Comparison of ENCODE assay signal across 29 cellular contexts in genomic region chr1:151867321-151867720, GRCh38. TPM values are rescaled to one million over a fixed set of nuclear protein-coding genes. Genes with fewer than 3 reads are reported as not detected.
DNase-seq lines count a peak whose midpoint lies in the region; ATAC-seq and TF ChIP-seq lines count a peak whose summit lies in the region.
"Had no signal": no experiment of that assay in that cellular context is flagged by ENCODE, and none has a peak within 500 bp of the region (broad histone marks: within the 10 kb centered on the region; RNA-seq: fewer than 3 reads in every experiment).

No MANE protein-coding gene starts in this region.

- TF ChIP-seq CTCF in NB4 (IDR thresholded peaks at IDR 0.05; ENCODE audit: low read depth, low read length) (no peak), choroid plexus epithelial cell (conservative IDR thresholded peaks at IDR 0.05; ENCODE audit: low read depth, low read length) (no peak), osteoblast (IDR thresholded peaks at IDR 0.05; ENCODE audit: extremely low read depth, low read depth, low read length) (no peak)

- H2AFZ ChIP-seq in GM23248 (no peak overlapping the region), osteoblast (ENCODE audit: low read length) (no peak overlapping the region)

- H3K9me2 ChIP-seq in GM23248 (ENCODE audit: insufficient read depth), result no peaks in the 10 kb centered on the region

- DNase-seq in GM23248 (peak; percentile 40), NB4 (ENCODE audit: low read depth) (peak; percentile 27), choroid plexus epithelial cell (ENCODE audit: low read depth) (peak; percentile 31), osteoblast (ENCODE audit: insufficient read length, low spot score, missing footprints) (no peak), A172 (ENCODE audit: low spot score) (no peak), NCI-H748 (lab: John Stamatoyannopoulos, UW; ENCODE audit: unreplicated experiment) (no peak)
- DNase-seq: activated CD4-positive, alpha-beta T cell treated with anti-CD3 and anti-CD28 coated beads, Interleukin-2, amount 50 U/mL, for 1 hour; activated naive CD8-positive, alpha-beta T cell treated with anti-CD3 and anti-CD28 coated beads for 36 hours; caudate nucleus; CD4-positive, alpha-beta memory T cell; naive B cell; NCI-H146; NCI-H510A; NK-92 treated with Interleukin-12 subunit alpha and Interleukin-12 subunit beta, amount 100 ng/mL, for 24 hours; stimulated activated CD4-positive, alpha-beta T cell treated with anti-CD3 and anti-CD28 coated beads, Interleukin-2, amount 100 ng/mL, for 24 hours had no signal

- 56 to 62% methylated on average over 2 of the region's 2 CpGs for WGBS in GM23248 (ENCODE audit: low coverage in 1 of 2, low lambda C conversion rate in 2 of 2, missing lambda C conversion rate in 2 of 2), 2 experiments

- peaks cover 9% of the 10 kb centered on the region for H3K4me1 ChIP-seq in GM23248 (ENCODE audit: insufficient read depth)
- peaks cover 9% of the 10 kb centered on the region for H3K4me1 ChIP-seq in osteoblast (ENCODE audit: insufficient read depth, low read length)
- H3K4me1 ChIP-seq: ascending aorta, vagina had no signal

- H3K79me2 ChIP-seq in GM23248 (ENCODE audit: insufficient read depth), result no peaks in the 10 kb centered on the region
- H3K79me2 ChIP-seq in osteoblast (ENCODE audit: insufficient read depth, low read length), result no peaks in the 10 kb centered on the region

- H3K4me3 ChIP-seq in GM23248 (no peak overlapping the region), NB4 (ENCODE audit: low read depth, low read length) (no peak overlapping the region), choroid plexus epithelial cell (ENCODE audit: low read depth, low read length) (no peak overlapping the region), osteoblast (ENCODE audit: insufficient read depth, low read length) (no peak overlapping the region)
- H3K4me3 ChIP-seq: ascending aorta, MG63, smooth muscle cell, vagina had no signal

- peaks cover 19% of the 10 kb centered on the region for H3F3A ChIP-seq in GM23248 (ENCODE audit: insufficient read depth)

- H3K27ac ChIP-seq in GM23248 (peak overlapping the region; percentile 68), osteoblast (ENCODE audit: low read depth, low read length) (peak overlapping the region; percentile 67)
- H3K27ac ChIP-seq: ascending aorta, vagina, VCaP had no signal

- H4K20me1 ChIP-seq in GM23248 (ENCODE audit: insufficient read depth), result no peaks in the 10 kb centered on the region
- no peaks in the 10 kb centered on the region for H4K20me1 ChIP-seq in osteoblast (ENCODE audit: insufficient read depth, low read length)

- H3K36me3 ChIP-seq in GM23248 (ENCODE audit: low read depth) (no peaks in the 10 kb centered on the region), osteoblast (ENCODE audit: insufficient read depth, low read length) (no peaks in the 10 kb centered on the region)
- H3K36me3 ChIP-seq: ascending aorta, MG63, vagina had no signal

- ATAC-seq in HG03025 (IDR thresholded peaks at IDR 0.05; ENCODE audit: low FRiP score, unreplicated experiment), result no peak
- ATAC-seq: left lobe of liver, SK-N-SH treated with all-trans-retinoic acid at 6 μM for 48 hours had no signal

- H3K4me2 ChIP-seq in GM23248 (ENCODE audit: unreplicated experiment) (no peak overlapping the region), osteoblast (ENCODE audit: insufficient read depth, low read length) (no peak overlapping the region)
- H3K4me2 ChIP-seq: smooth muscle cell had no signal

- H3K9ac ChIP-seq in GM23248, result no peak overlapping the region

- H3K27me3 ChIP-seq in GM23248 (replicated peaks; ENCODE audit: insufficient read depth) (no peaks in the 10 kb centered on the region), osteoblast (ENCODE audit: insufficient read depth, low read length) (peaks cover 5% of the 10 kb centered on the region)
- H3K27me3 ChIP-seq: ascending aorta, MG63, vagina had no signal

- in situ Hi-C loops in GM23248 (cut with MboI), result no loop called here

- no peak for TF ChIP-seq POLR2A in NB4 (IDR thresholded peaks at IDR 0.05; ENCODE audit: extremely low read depth, insufficient read length)

- H3K9me3 ChIP-seq in GM23248 (ENCODE audit: low read depth) (no peaks in the 10 kb centered on the region), osteoblast (ENCODE audit: low read depth, low read length) (no peaks in the 10 kb centered on the region)
- H3K9me3 ChIP-seq: ascending aorta, MG63, vagina had no signal

RNA-seq across cellular contexts. Expression of gene THEM5, which starts 13.8 kb away (rescaled TPM):
- total RNA-seq in GM23248 (2014; rRNA removed; shearing (Covaris generic)), result not detected in 2 replicates
- not detected in 2 replicates for polyA plus RNA-seq in GM23248 (2016; fragmentation: Nextera tagmentation; extraction: Ambion mirVana)
- not detected in 2 replicates for total RNA-seq in osteoblast
- total RNA-seq in A172 (2014; rRNA removed; shearing (Covaris generic)), result not detected in 2 replicates
- total RNA-seq: activated naive CD8-positive, alpha-beta T cell treated with anti-CD3 and anti-CD28 coated beads for 36 hours; activated T-helper 2 cell treated with anti-CD3 and anti-CD28 coated beads, Interferon-gamma antibody, Interleukin-2, Interleukin-4, amounts not matched to agents 10 μg/mL and 5 μg/mL and 100 μg/mL, durations not matched to agents 14 hours and 24 hours and 36 hours; ascending aorta; CD4-positive, alpha-beta memory T cell; dermis microvascular lymphatic vessel endothelial cell; left lobe of liver; mesenteric fat pad; omental fat pad; renal cortical epithelial cell; temporal lobe had no signal

RNA-seq across cellular contexts. Expression of gene C2CD4D, which starts 27.7 kb away (rescaled TPM):
- total RNA-seq in GM23248 (2014; rRNA removed; shearing (Covaris generic)), result 0.13 TPM in 1 of 2 replicates, not detected in the other
- polyA plus RNA-seq in GM23248 (2016; fragmentation: Nextera tagmentation; extraction: Ambion mirVana), result 0.14 and 0.16 TPM in 2 replicates
- total RNA-seq in osteoblast, result not detected in 2 replicates
- not detected in 2 replicates for total RNA-seq in A172 (2014; rRNA removed; shearing (Covaris generic))
- total RNA-seq: ascending aorta, left lobe of liver, mesenteric fat pad, renal cortical epithelial cell, smooth muscle cell, temporal lobe, vagina had no signal
- polyA plus RNA-seq: smooth muscle cell had no signal

RNA-seq across cellular contexts. Expression of gene RORC, which starts 35.7 kb away (rescaled TPM):
- not detected in 2 replicates for total RNA-seq in GM23248 (2014; rRNA removed; shearing (Covaris generic))
- not detected in 2 replicates for polyA plus RNA-seq in GM23248 (2016; fragmentation: Nextera tagmentation; extraction: Ambion mirVana)
- not detected in 2 replicates for total RNA-seq in osteoblast
- total RNA-seq in A172 (2014; rRNA removed; shearing (Covaris generic)), result 0.12 and 0.14 TPM in 2 replicates
- total RNA-seq: ascending aorta, dermis microvascular lymphatic vessel endothelial cell, smooth muscle cell had no signal
- polyA plus RNA-seq: smooth muscle cell had no signal

RNA-seq across cellular contexts. Expression of gene THEM4, which starts 42.0 kb away (rescaled TPM):
- total RNA-seq in GM23248 (2014; rRNA removed; shearing (Covaris generic)), result 10.0 and 14.6 TPM in 2 replicates
- 17.9 and 19.0 TPM in 2 replicates for polyA plus RNA-seq in GM23248 (2016; fragmentation: Nextera tagmentation; extraction: Ambion mirVana)
- 9.8 and 13.8 TPM in 2 replicates for total RNA-seq in osteoblast
- 9.5 and 11.2 TPM in 2 replicates for total RNA-seq in A172 (2014; rRNA removed; shearing (Covaris generic))

Comparison
In these comparisons a context has a peak if more than half of its experiments do, and no peak if none do; other contexts are left out.
1. DNase-seq: peak in GM23248 (single experiment), NB4 (single experiment) and choroid plexus epithelial cell (single experiment); none in osteoblast (single experiment), A172 (single experiment) and NCI-H748 (single experiment).